Comparison of ENCODE assay signal across 10 cellular contexts in the genomic region with DNA sequence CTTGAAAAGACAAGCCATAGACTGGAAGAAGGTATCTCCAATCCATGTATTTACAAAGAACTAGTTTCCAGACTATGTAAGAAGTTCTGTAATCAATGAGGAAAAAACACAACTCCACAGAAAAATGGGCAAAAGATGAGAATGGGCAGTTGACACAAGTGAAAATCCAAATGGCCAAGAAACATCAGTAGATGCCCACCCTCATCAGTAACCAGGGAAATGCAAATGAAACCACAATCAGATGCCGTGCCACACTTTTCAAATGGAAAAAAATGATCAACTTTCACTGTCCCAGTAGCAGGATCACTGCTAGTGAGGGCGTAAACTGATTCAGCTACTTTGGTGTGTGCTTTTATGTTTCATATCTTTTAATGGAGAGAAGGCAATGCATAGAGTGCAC. TPM values are rescaled to one million over a fixed set of nuclear protein-coding genes. Genes with fewer than 3 reads are reported as not detected.
"Had no signal": no experiment of that assay in that cellular context is flagged by ENCODE, and none has a peak within 500 bp of the region (broad histone marks: within the 10 kb centered on the region; RNA-seq: fewer than 3 reads in every experiment).

No MANE protein-coding gene starts in this region.

- H2AFZ ChIP-seq: GM23248 had no signal

- H3K27ac ChIP-seq: GM23248, HL-60, KMS-11 had no signal

- DNase-seq: GM23248, GOT3, H7, KBM-7 had no signal

- FAIRE-seq: HepG2 had no signal

- H3K4me2 ChIP-seq: KMS-11 had no signal

- H3K36me3 ChIP-seq: HAP-1 had no signal

- ATAC-seq: HCT116, HepG2 had no signal

- H3K4me3 ChIP-seq: GM23248, HAP-1 had no signal

- H3K9me3 ChIP-seq: HAP-1 had no signal

- H3K9ac ChIP-seq: GM23248, KMS-11 had no signal

RNA-seq across cellular contexts. Expression of a gene that starts 58.0 kb away (rescaled TPM):
- total RNA-seq: HepG2, HT1080 had no signal
- polyA plus RNA-seq: HepG2 had no signal
